Comparison of ENCODE assay signal across 8 cellular contexts in genomic region chr9:36485647-36486453, GRCh38.
DNase-seq lines count a peak whose midpoint lies in the region; ATAC-seq and TF ChIP-seq lines count a peak whose summit lies in the region.

No MANE protein-coding gene starts in this region.

- no peaks in the 10 kb centered on the region for H3K9me3 Mint-ChIP-seq in CD4-positive, CD25-positive, alpha-beta regulatory T cell

- peak overlapping the region; percentile 90 to 95 (median 94) for H3K4me3 Mint-ChIP-seq in CD4-positive, CD25-positive, alpha-beta regulatory T cell

- no peaks in the 10 kb centered on the region for H3K27me3 ChIP-seq in CD4-positive, CD25-positive, alpha-beta regulatory T cell (ENCODE audit: control insufficient read depth, insufficient read depth, low read length)
- no peaks in the 10 kb centered on the region for H3K27me3 ChIP-seq in HUES6 (ENCODE audit: control insufficient read depth, insufficient read depth, low read length)
- H3K27me3 ChIP-seq in liver (ENCODE audit: control insufficient read depth in 4 of 4, insufficient read depth in 4 of 4, low read length in 3 of 4), result no peaks in the 10 kb centered on the region
- no peaks in the 10 kb centered on the region for H3K27me3 ChIP-seq in tibial artery

- intact Hi-C loops in tibial artery (cut with DNase I; ENCODE audit: low total_unique reads), result loop anchor here (5.0 to 10.0 kb wide), 2 partner anchors 79 to 84 kb away; partner anchors contain the start of gene RNF38

- no peaks in the 10 kb centered on the region for H3K36me3 ChIP-seq in CD4-positive, CD25-positive, alpha-beta regulatory T cell (ENCODE audit: control insufficient read depth, insufficient read depth, low read length)
- H3K36me3 ChIP-seq in HUES6 (ENCODE audit: control insufficient read depth, insufficient read depth, low read length), result no peaks in the 10 kb centered on the region; the same call in 1 of the 2 replicates
- no peaks in the 10 kb centered on the region for H3K36me3 ChIP-seq in liver (ENCODE audit: control insufficient read depth in 4 of 4, insufficient read depth in 3 of 4, low read depth in 1 of 4, low read length in 3 of 4)
- no peaks in the 10 kb centered on the region for H3K36me3 ChIP-seq in tibial artery

- H3K27ac Mint-ChIP-seq in CD4-positive, CD25-positive, alpha-beta regulatory T cell, result peak overlapping the region; percentile 74 to 96 (median 90)

- no peaks in the 10 kb centered on the region for H3K27me3 Mint-ChIP-seq in CD4-positive, CD25-positive, alpha-beta regulatory T cell

- DNase-seq in CD4-positive, CD25-positive, alpha-beta regulatory T cell, result no peak
- peak; percentile 42 for DNase-seq in astrocyte of the hippocampus (ENCODE audit: low read depth, low spot score)
- DNase-seq in tibial artery, result peak; percentile 35 to 67
- DNase-seq in NCI-H1436 (lab: John Stamatoyannopoulos, UW), result no peak
- DNase-seq in NCI-H187 (lab: John Stamatoyannopoulos, UW), result no peak

- H3K9ac ChIP-seq in HUES6 (ENCODE audit: low read length) (peak overlapping the region; percentile 80), liver (ENCODE audit: low read depth in 1 of 2, low read length in 2 of 2) (peak overlapping the region; percentile 64 to 86)

- H3K36me3 Mint-ChIP-seq in CD4-positive, CD25-positive, alpha-beta regulatory T cell, result no peaks in the 10 kb centered on the region

- peaks cover 50 to 73% (median 59%) of the 10 kb centered on the region in 4 donors for H3K4me1 Mint-ChIP-seq in CD4-positive, CD25-positive, alpha-beta regulatory T cell

- TF ChIP-seq CTCF in liver (IDR thresholded peaks at IDR 0.05; ENCODE audit: low read depth, low read length, missing input control) (no peak), tibial artery (IDR thresholded peaks at IDR 0.05) (no peak)

- WGBS in liver, result 42% methylated on average over 13 of the region's 13 CpGs

- no peak for ATAC-seq in CD4-positive, CD25-positive, alpha-beta regulatory T cell (ENCODE audit: low read depth in 2 of 2)
- ATAC-seq in GM21381 (IDR thresholded peaks at IDR 0.05; ENCODE audit: unreplicated experiment), result no peak

- H3K27ac ChIP-seq in CD4-positive, CD25-positive, alpha-beta regulatory T cell (ENCODE audit: insufficient read depth, low read length, poor library complexity, severe bottlenecking), result peak overlapping the region; percentile 74
- H3K27ac ChIP-seq in HUES6 (ENCODE audit: low read depth, low read length) (peak overlapping the region; percentile 61), liver (ENCODE audit: low read depth in 1 of 2, low read length in 2 of 2) (peak overlapping the region; percentile 58 to 79), tibial artery (peak overlapping the region; percentile 90 to 91)

- peak overlapping the region; percentile 83 for H3K4me3 ChIP-seq in CD4-positive, CD25-positive, alpha-beta regulatory T cell (ENCODE audit: low read depth, low read length)
- H3K4me3 ChIP-seq in HUES6 (ENCODE audit: low read depth, low read length), result peak overlapping the region; percentile 73
- peak overlapping the region in 2 of 3 donors; percentile 96 to 99 for H3K4me3 ChIP-seq in liver (ENCODE audit: low read depth in 1 of 3, low read length in 3 of 3)
- peak overlapping the region; percentile 98 for H3K4me3 ChIP-seq in tibial artery

- no peak for TF ChIP-seq RAD21 in liver (IDR thresholded peaks at IDR 0.05)

- peaks cover 46% of the 10 kb centered on the region for H3K4me1 ChIP-seq in CD4-positive, CD25-positive, alpha-beta regulatory T cell (ENCODE audit: control insufficient read depth, insufficient read depth, low read length, poor library complexity, severe bottlenecking)
- H3K4me1 ChIP-seq in HUES6 (ENCODE audit: control insufficient read depth, insufficient read depth, low read length) (peaks cover 50% of the 10 kb centered on the region), liver (ENCODE audit: control insufficient read depth in 4 of 4, insufficient read depth in 4 of 4, low read length in 3 of 4) (peaks cover 0 to 27% (median 17%) of the 10 kb centered on the region in 4 donors), tibial artery (peaks cover 0 to 26% (median 18%) of the 10 kb centered on the region in 4 donors)

- H3K9me3 ChIP-seq in CD4-positive, CD25-positive, alpha-beta regulatory T cell (ENCODE audit: control insufficient read depth in 2 of 2, low read length in 2 of 2), result no peaks in the 10 kb centered on the region
- H3K9me3 ChIP-seq in HUES6 (ENCODE audit: control insufficient read depth, insufficient read depth, low read depth, low read length) (no peaks in the 10 kb centered on the region), liver (ENCODE audit: control insufficient read depth in 4 of 4, low read length in 3 of 4) (no peaks in the 10 kb centered on the region), tibial artery (no peaks in the 10 kb centered on the region)

TF ChIP-seq in liver, 16 proteins besides CTCF, POLR2A, EP300 and RAD21:
- TF ChIP-seq NR2F2 (IDR thresholded peaks at IDR 0.05) (no peak), HNF4A (conservative IDR thresholded peaks at IDR 0.05) (no peak), YY1 (IDR thresholded peaks at IDR 0.05) (no peak), TAF1 (conservative IDR thresholded peaks at IDR 0.05) (no peak), REST (IDR thresholded peaks at IDR 0.05) (no peak), ATF3 (IDR thresholded peaks at IDR 0.05) (no peak), MAX (IDR thresholded peaks at IDR 0.05) (no peak), GABPA (IDR thresholded peaks at IDR 0.05 in 1 of 2, conservative IDR thresholded peaks at IDR 0.05 in 1 of 2) (no peak), RXRA (IDR thresholded peaks at IDR 0.05) (no peak), JUND (IDR thresholded peaks at IDR 0.05) (no peak), HNF4G (IDR thresholded peaks at IDR 0.05) (no peak), FOXA2 (IDR thresholded peaks at IDR 0.05) (no peak)

Comparison
In these comparisons a context has a peak if more than half of its experiments do, and no peak if none do; other contexts are left out.
1. DNase-seq: peak in astrocyte of the hippocampus (single experiment) and tibial artery (2 of 2); none in CD4-positive, CD25-positive, alpha-beta regulatory T cell (0 of 3), NCI-H1436 (single experiment) and NCI-H187 (0 of 2).
2. Peak in every context shown above with its lines, with median percentiles within 50 percentile points of each other: H3K27ac ChIP-seq and H3K4me3 ChIP-seq.